ENCODE assay signal across 8 cellular contexts in the genomic region with DNA sequence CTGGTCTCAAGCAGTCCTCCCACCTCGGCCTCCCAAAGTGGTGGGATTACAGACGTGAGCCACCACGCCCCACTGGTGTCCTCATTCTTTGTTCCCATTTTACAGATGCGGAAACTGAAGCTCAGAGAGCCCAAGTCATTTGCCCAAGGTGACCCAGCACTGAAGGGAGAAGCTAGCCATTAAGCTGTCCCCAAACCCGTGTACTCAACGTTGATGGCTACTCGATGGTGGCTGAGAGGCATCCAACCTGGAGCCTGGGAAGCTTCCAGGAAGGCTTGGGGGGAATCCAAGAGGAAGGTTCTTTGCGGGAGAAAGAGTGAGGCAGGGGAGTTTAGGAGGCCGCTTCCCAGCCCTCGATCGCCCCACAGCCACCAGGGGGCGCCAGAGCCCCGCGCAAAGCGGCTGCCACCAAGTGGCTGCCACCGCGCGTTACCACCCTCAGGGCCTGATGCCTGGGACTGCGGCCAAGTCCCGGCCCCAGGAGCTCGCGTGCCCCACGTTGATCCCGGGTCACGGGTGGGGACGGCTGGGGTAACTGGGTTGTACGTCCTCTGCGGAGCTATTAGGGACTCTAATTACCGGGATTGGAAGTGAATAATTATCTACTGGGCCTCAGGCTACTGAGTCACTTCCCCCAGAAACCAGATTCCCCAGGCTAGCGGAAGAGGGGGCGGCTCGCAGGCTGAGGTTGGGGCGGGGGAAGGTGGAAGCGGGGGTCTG.
DNase-seq lines count a peak whose midpoint lies in the region; ATAC-seq and TF ChIP-seq lines count a peak whose summit lies in the region.

No MANE protein-coding gene starts in this region.

- peak overlapping the region; percentile 15 for H3K4me3 ChIP-seq in GM12875 (ENCODE audit: low read depth, low read length)

- peak; percentile 100 for TF ChIP-seq CTCF in GM12875 (IDR thresholded peaks at IDR 0.05; ENCODE audit: borderline replicate concordance, insufficient read depth, low read depth, low read length)

- ATAC-seq in HG02973 (IDR thresholded peaks at IDR 0.05; ENCODE audit: unreplicated experiment): peak; percentile 47
- ATAC-seq in GM21528 (IDR thresholded peaks at IDR 0.05; ENCODE audit: low FRiP score, unreplicated experiment): no peak

- DNase-seq in NCI-H226 (peak; percentile 59), caudate nucleus (lab: John Stamatoyannopoulos, UW) (peak in 58 of 61 donors; percentile 28 to 89 (median 68)), kidney tubule cell (ENCODE audit: low spot score) (peak; percentile 94)
- peak; percentile 94 for DNase-seq in activated CD4-positive, CD25-positive, alpha-beta regulatory T cell treated with anti-CD3 and anti-CD28 coated beads, Interleukin-2, amount 50 U/mL, for 72 hours
- peak; percentile 90 for DNase-seq in stimulated activated CD4-positive, alpha-beta T cell treated with anti-CD3 and anti-CD28 coated beads, Interleukin-1b, Interleukin-23, amount 100 ng/mL, for 4 hours (ENCODE audit: low read depth in 2 of 2)

- no peak overlapping the region for H3K27ac ChIP-seq in caudate nucleus (ENCODE audit: low read depth, low read length)
